ENCODE assay signal across 23 cellular contexts in the genomic region with DNA sequence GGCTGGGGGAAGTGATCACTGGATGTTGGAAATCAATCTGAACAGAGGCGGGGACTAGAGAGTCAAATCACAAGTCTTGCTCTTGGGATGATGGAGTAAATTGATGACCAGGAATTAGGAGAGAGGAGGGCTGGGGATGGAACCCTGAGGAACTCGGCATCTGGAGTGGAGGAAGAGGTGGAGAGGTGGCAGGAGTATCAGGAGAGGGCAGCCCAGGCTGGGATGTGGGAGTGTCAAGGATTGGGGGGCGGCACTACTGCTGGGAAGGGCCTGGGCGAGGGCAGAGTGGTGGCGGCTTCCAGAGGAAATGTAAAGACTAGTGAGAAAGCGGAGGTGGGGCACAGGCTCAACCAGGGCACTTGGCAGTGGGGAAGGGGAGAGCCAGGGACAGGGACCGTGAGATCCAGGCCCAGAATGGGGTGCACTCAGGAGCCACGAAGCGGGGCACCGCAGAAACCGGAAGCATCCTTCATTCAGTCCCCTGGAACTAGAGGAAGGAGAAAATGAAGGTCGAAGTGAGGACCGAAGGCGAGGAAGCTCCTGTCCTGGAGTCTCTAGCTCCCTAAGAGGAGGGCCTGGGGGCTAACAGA.
DNase-seq lines count a peak whose midpoint lies in the region; ATAC-seq and TF ChIP-seq lines count a peak whose summit lies in the region.
"Had no signal": no experiment of that assay in that cellular context is flagged by ENCODE, and none has a peak within 500 bp of the region (broad histone marks: within the 10 kb centered on the region; RNA-seq: fewer than 3 reads in every experiment).

No MANE protein-coding gene starts in this region.

- no peak overlapping the region for H3K4me3 ChIP-seq in CD8-positive, alpha-beta memory T cell (ENCODE audit: low read length)
- H3K4me3 ChIP-seq: body of pancreas, HAP-1, K562, ovary, SJCRH30, thoracic aorta had no signal

- H3K4me3 Mint-ChIP-seq in CD8-positive, alpha-beta memory T cell: no peak overlapping the region
- H3K4me3 Mint-ChIP-seq in activated naive CD8-positive, alpha-beta T cell treated with anti-CD3 and anti-CD28 coated beads for 36 hours: no peak overlapping the region
- H3K4me3 Mint-ChIP-seq in nephron progenitor cell: no peak overlapping the region
- H3K4me3 Mint-ChIP-seq: T-helper 2 cell treated with Interferon-gamma antibody and Interleukin-4, amounts not matched to agents 5 μg/mL and 100 μg/mL, for 36 hours had no signal

- H3K27ac Mint-ChIP-seq in CD8-positive, alpha-beta memory T cell: peak overlapping the region; percentile 51 to 95 (median 84)
- peak overlapping the region; percentile 72 for H3K27ac Mint-ChIP-seq in activated naive CD8-positive, alpha-beta T cell treated with anti-CD3 and anti-CD28 coated beads for 36 hours
- H3K27ac Mint-ChIP-seq in nephron progenitor cell: peak overlapping the region; percentile 15

- no peak for TF ChIP-seq CTCF in nephron progenitor cell (IDR thresholded peaks at IDR 0.05)

- DNase-seq in activated CD4-positive, alpha-beta T cell treated with anti-CD3 and anti-CD28 coated beads for 1 hour: peak; percentile 2
- no peak for DNase-seq in activated CD4-positive, alpha-beta T cell treated with anti-CD3 and anti-CD28 coated beads, Interleukin-2, amount 50 U/mL, for 48 hours
- no peak for DNase-seq in CD8-positive, alpha-beta memory T cell
- no peak for DNase-seq in activated naive CD8-positive, alpha-beta T cell treated with anti-CD3 and anti-CD28 coated beads for 36 hours
- DNase-seq in nephron progenitor cell: no peak
- DNase-seq: activated gamma-delta T cell; body of pancreas; DMS53; NCI-H1048; NCI-H2081; NCI-H524; ovary; SJCRH30; stimulated activated CD4-positive, alpha-beta T cell treated with anti-CD3 and anti-CD28 coated beads, Interleukin-2, amount 100 ng/mL, for 48 hours had no signal

- H3K9me3 Mint-ChIP-seq in CD8-positive, alpha-beta memory T cell: no peaks in the 10 kb centered on the region
- H3K9me3 Mint-ChIP-seq in activated naive CD8-positive, alpha-beta T cell treated with anti-CD3 and anti-CD28 coated beads for 36 hours: no peaks in the 10 kb centered on the region
- H3K9me3 Mint-ChIP-seq in nephron progenitor cell: no peaks in the 10 kb centered on the region
- H3K9me3 Mint-ChIP-seq: T-helper 2 cell treated with Interferon-gamma antibody and Interleukin-4, amounts not matched to agents 5 μg/mL and 100 μg/mL, for 36 hours had no signal

- peaks cover 54% of the 10 kb centered on the region for H3K4me1 ChIP-seq in CD8-positive, alpha-beta memory T cell (ENCODE audit: insufficient read depth, low read length)
- H3K4me1 ChIP-seq: body of pancreas, HAP-1, SJCRH30 had no signal

- CTCF ChIA-PET in CD8-positive, alpha-beta memory T cell (lab: Charles Lee): interaction anchor here (0.7 to 5.0 kb wide), 32 partner anchors 13 to 212 kb away, joined by 3 to 81 read pairs (median 6); a partner anchor contains a TSS

- H3K36me3 ChIP-seq in CD8-positive, alpha-beta memory T cell (ENCODE audit: insufficient read depth, low read length): peaks cover 5% of the 10 kb centered on the region
- H3K36me3 ChIP-seq: HAP-1, ovary, SJCRH30, thoracic aorta had no signal

- peaks cover 41 to 58% (median 43%) of the 10 kb centered on the region in 3 donors for H3K4me1 Mint-ChIP-seq in CD8-positive, alpha-beta memory T cell
- peaks cover 55% of the 10 kb centered on the region for H3K4me1 Mint-ChIP-seq in activated naive CD8-positive, alpha-beta T cell treated with anti-CD3 and anti-CD28 coated beads for 36 hours
- H3K4me1 Mint-ChIP-seq in nephron progenitor cell: peaks cover 13% of the 10 kb centered on the region

- no peak overlapping the region for H3K27ac ChIP-seq in CD8-positive, alpha-beta memory T cell (ENCODE audit: low read depth, low read length)
- H3K27ac ChIP-seq: 22Rv1, body of pancreas, ovary, SJCRH30, thoracic aorta had no signal

- peaks cover 3 to 32% (median 6%) of the 10 kb centered on the region in 3 donors for H3K36me3 Mint-ChIP-seq in CD8-positive, alpha-beta memory T cell
- H3K36me3 Mint-ChIP-seq in activated naive CD8-positive, alpha-beta T cell treated with anti-CD3 and anti-CD28 coated beads for 36 hours: peaks cover 28% of the 10 kb centered on the region
- H3K36me3 Mint-ChIP-seq in nephron progenitor cell (ENCODE audit: low read depth): peaks cover 41% of the 10 kb centered on the region

- H3K9me3 ChIP-seq in CD8-positive, alpha-beta memory T cell (ENCODE audit: low read length): no peaks in the 10 kb centered on the region
- H3K9me3 ChIP-seq: body of pancreas, HAP-1, ovary, SJCRH30, thoracic aorta had no signal

- ATAC-seq in HG03442 (IDR thresholded peaks at IDR 0.05; ENCODE audit: unreplicated experiment) (no peak), GM21381 (IDR thresholded peaks at IDR 0.05; ENCODE audit: unreplicated experiment) (no peak), HG02623 (IDR thresholded peaks at IDR 0.05; ENCODE audit: unreplicated experiment) (no peak)
- ATAC-seq: body of pancreas, esophagus mucosa, K562 had no signal

- POLR2A ChIA-PET in CD8-positive, alpha-beta memory T cell (lab: Charles Lee): interaction anchor here (0.6 to 1.7 kb wide), 3 partner anchors 17 to 213 kb away, joined by 5 to 8 read pairs (median 6); no protein-coding TSS in a partner anchor

- peaks cover 0 to 2% of the 10 kb centered on the region in 2 donors for H3K27me3 Mint-ChIP-seq in CD8-positive, alpha-beta memory T cell
- H3K27me3 Mint-ChIP-seq in activated naive CD8-positive, alpha-beta T cell treated with anti-CD3 and anti-CD28 coated beads for 36 hours: no peaks in the 10 kb centered on the region
- H3K27me3 Mint-ChIP-seq in nephron progenitor cell (ENCODE audit: low read depth, poor library complexity): peaks cover 4% of the 10 kb centered on the region

- no peaks in the 10 kb centered on the region for H3K27me3 ChIP-seq in CD8-positive, alpha-beta memory T cell (ENCODE audit: insufficient read depth, low read length, poor library complexity, severe bottlenecking)
- H3K27me3 ChIP-seq: body of pancreas, ovary, SJCRH30 had no signal

Comparison
In these comparisons a context has a peak if more than half of its experiments do, and no peak if none do; other contexts are left out.
1. H3K27ac Mint-ChIP-seq: peak in every context shown above with its lines; median percentile 84 in CD8-positive, alpha-beta memory T cell; 72 in activated naive CD8-positive, alpha-beta T cell treated with anti-CD3 and anti-CD28 coated beads for 36 hours; 15 in nephron progenitor cell.